Comparison of ENCODE assay signal across 20 cellular contexts in the genomic region with DNA sequence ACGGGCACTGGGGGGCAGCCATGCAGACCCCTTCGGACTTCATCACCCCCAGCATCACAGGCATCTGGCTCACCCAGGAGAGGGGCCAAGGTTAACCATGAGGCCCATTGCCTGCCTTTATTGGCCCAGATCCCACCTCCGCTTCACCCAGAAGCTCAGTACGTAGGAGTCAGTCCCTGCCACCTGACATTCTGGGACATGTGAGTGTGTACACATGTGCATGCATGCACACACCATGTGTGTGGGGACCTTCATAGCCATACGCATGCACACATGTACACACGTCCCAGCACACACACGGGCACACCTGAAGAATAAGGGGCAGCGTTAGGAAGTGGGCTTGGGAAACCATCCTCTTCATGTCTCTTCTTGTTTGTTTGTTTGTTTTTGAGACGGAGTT.
"Had no signal": no experiment of that assay in that cellular context is flagged by ENCODE, and none has a peak within 500 bp of the region (broad histone marks: within the 10 kb centered on the region; RNA-seq: fewer than 3 reads in every experiment).

No MANE protein-coding gene starts in this region.

- H3K36me3 ChIP-seq: uterus had no signal

- H3K4me1 ChIP-seq: parathyroid adenoma, psoas muscle, uterus had no signal

- H3K27me3 ChIP-seq: uterus had no signal

- H3K4me3 ChIP-seq: coronary artery, psoas muscle, thoracic aorta, uterus had no signal

- H3K9me3 ChIP-seq: psoas muscle, thoracic aorta, uterus had no signal

- DNase-seq: activated CD4-positive, alpha-beta memory T cell treated with anti-CD3 and anti-CD28 coated beads, Interleukin-2, amount 10 ng/mL, durations not matched to agents 7 days and 5 days; activated CD4-positive, alpha-beta T cell treated with anti-CD3 and anti-CD28 coated beads, Interleukin-2, amount 10 ng/mL, durations not matched to agents 24 days and 14 days; activated CD4-positive, CD25-positive, alpha-beta regulatory T cell treated with anti-CD3 and anti-CD28 coated beads, Interleukin-2, amount 50 U/mL, for 72 hours; activated CD8-positive, alpha-beta memory T cell treated with anti-CD3 and anti-CD28 coated beads, Interleukin-2, amount 50 U/mL, for 48 hours; activated T-cell treated with anti-CD3 and anti-CD28 coated beads, Interleukin-2, amount 50 U/mL, for 4 hours; cerebellar nuclear complex; head of caudate nucleus; hippocampal formation; midbrain; naive thymus-derived CD4-positive, alpha-beta T cell; stimulated activated CD4-positive, alpha-beta T cell treated with anti-CD3 and anti-CD28 coated beads, Interleukin-15, amount 100 ng/mL, for 24 hours; stimulated activated CD4-positive, alpha-beta T cell treated with anti-CD3 and anti-CD28 coated beads, Interleukin-2, amount 100 ng/mL, for 24 hours; stimulated activated naive CD4-positive, alpha-beta T cell; T-helper 2 cell; uterus had no signal

- H3K27ac ChIP-seq: coronary artery, parathyroid adenoma, psoas muscle, thoracic aorta, uterus had no signal

- ATAC-seq: activated T-cell treated with anti-CD3 and anti-CD28 coated beads, Interleukin-2, amount 50 U/mL, for 4 hours; activated T-helper 17 cell treated with anti-CD3 and anti-CD28 coated beads, Interleukin-2, amount 50 U/mL, for 72 hours; naive thymus-derived CD4-positive, alpha-beta T cell had no signal
